16 cellular contexts compared by ENCODE assay signal in genomic region chr16:49637933-49638695, GRCh38.
DNase-seq lines count a peak whose midpoint lies in the region; ATAC-seq, FAIRE-seq and TF ChIP-seq lines count a peak whose summit lies in the region.
"Had no signal": no experiment of that assay in that cellular context is flagged by ENCODE, and none has a peak within 500 bp of the region (broad histone marks: within the 10 kb centered on the region; RNA-seq: fewer than 3 reads in every experiment).

No MANE protein-coding gene starts in this region.

- WGBS in heart left ventricle, 4 donors = 90 to 94% (median 92%) methylated on average over 39 to 43 of the region's 43 CpGs

- no peaks in the 10 kb centered on the region for H3K79me2 ChIP-seq in astrocyte (ENCODE audit: insufficient read depth, low read length)

- H3K27me3 ChIP-seq in left ventricle myocardium inferior (ENCODE audit: low read depth) (no peaks in the 10 kb centered on the region), heart left ventricle (no peaks in the 10 kb centered on the region), astrocyte (ENCODE audit: insufficient read depth, low read length) (no peaks in the 10 kb centered on the region)
- H3K27me3 ChIP-seq: SJSA1 had no signal

- H3K4me3 ChIP-seq in left ventricle myocardium inferior (no peak overlapping the region), heart left ventricle (no peak overlapping the region), astrocyte (ENCODE audit: insufficient read depth, low read depth, low read length) (no peak overlapping the region)
- H3K4me3 ChIP-seq: GM23338, SJSA1 had no signal

- ATAC-seq in heart left ventricle (no peak), HG03457 (IDR thresholded peaks at IDR 0.05; ENCODE audit: unreplicated experiment) (no peak)
- ATAC-seq: GM23338 had no signal

- peak overlapping the region; percentile 81 for H3K27ac ChIP-seq in left ventricle myocardium inferior (replicated peaks)
- peak overlapping the region in 3 of 12 donors; percentile 66 to 69 (median 67) for H3K27ac ChIP-seq in heart left ventricle
- H3K27ac ChIP-seq in astrocyte (ENCODE audit: low read depth, low read length) = no peak overlapping the region
- H3K27ac ChIP-seq: C4-2B had no signal

- H3K9me3 Mint-ChIP-seq in astrocyte (ENCODE audit: unreplicated experiment) = peaks cover 2% of the 10 kb centered on the region
- no peaks in the 10 kb centered on the region for H3K9me3 Mint-ChIP-seq in nephron progenitor cell

- intact Hi-C loops in left ventricle myocardium inferior (cut with micrococcal nuclease) (no loop called here), heart left ventricle (cut with DNase I) (no loop called here)

- peaks cover 25% of the 10 kb centered on the region for H3K4me1 Mint-ChIP-seq in astrocyte (ENCODE audit: low read depth, unreplicated experiment)
- H3K4me1 Mint-ChIP-seq in nephron progenitor cell = peaks cover 73% of the 10 kb centered on the region

- H4K20me1 ChIP-seq in astrocyte (ENCODE audit: insufficient read depth, low read length) = no peaks in the 10 kb centered on the region

- H3K36me3 Mint-ChIP-seq in astrocyte (ENCODE audit: low read depth, unreplicated experiment) = peaks cover 30% of the 10 kb centered on the region
- H3K36me3 Mint-ChIP-seq in nephron progenitor cell (ENCODE audit: low read depth) = peaks cover 34% of the 10 kb centered on the region

- H3K4me2 ChIP-seq in astrocyte (ENCODE audit: low read length) = no peak overlapping the region
- H3K4me2 ChIP-seq: GM23338 had no signal

- TF ChIP-seq POLR2A in heart left ventricle (IDR thresholded peaks at IDR 0.05) = no peak

- no peaks in the 10 kb centered on the region for H3K9me3 ChIP-seq in left ventricle myocardium inferior (replicated peaks)
- no peaks in the 10 kb centered on the region for H3K9me3 ChIP-seq in heart left ventricle
- no peaks in the 10 kb centered on the region for H3K9me3 ChIP-seq in astrocyte (ENCODE audit: insufficient read depth, low read depth, low read length)
- H3K9me3 ChIP-seq: SJSA1 had no signal

- DNase-seq in left ventricle myocardium inferior (no peak), heart left ventricle (no peak), astrocyte (ENCODE audit: low read depth) (no peak), nephron progenitor cell (no peak), H4 (ENCODE audit: low spot score) (no peak), GOT3 (lab: John Stamatoyannopoulos, UW) (no peak)
- DNase-seq: NCI-H1092 treated with DMSO at 0.1 percent for 48 hours, NCI-H1694 treated with DMSO at 0.1 percent for 48 hours, NCI-H226, NCI-H526 had no signal

- no peak for TF ChIP-seq CTCF in left ventricle myocardium inferior (IDR thresholded peaks at IDR 0.05; ENCODE audit: borderline replicate concordance)
- TF ChIP-seq CTCF in heart left ventricle (IDR thresholded peaks at IDR 0.05) = no peak
- TF ChIP-seq CTCF in astrocyte (IDR thresholded peaks at IDR 0.05; ENCODE audit: insufficient read depth, low read depth, low read length) = no peak
- TF ChIP-seq CTCF in nephron progenitor cell (IDR thresholded peaks at IDR 0.05) = no peak

- H3K36me3 ChIP-seq in left ventricle myocardium inferior (peaks cover 39% of the 10 kb centered on the region), heart left ventricle (peaks cover 0 to 39% (median 26%) of the 10 kb centered on the region in 9 donors), astrocyte (ENCODE audit: insufficient read depth, low read length) (no peaks in the 10 kb centered on the region)
- H3K36me3 ChIP-seq: SJSA1 had no signal

- H3K27me3 Mint-ChIP-seq in astrocyte (ENCODE audit: low read depth, unreplicated experiment) (no peaks in the 10 kb centered on the region), nephron progenitor cell (ENCODE audit: low read depth, poor library complexity) (peaks cover 5% of the 10 kb centered on the region)

- H2AFZ ChIP-seq in astrocyte (ENCODE audit: low read depth, low read length) = no peak overlapping the region
- H2AFZ ChIP-seq: GM23338 had no signal

- FAIRE-seq in astrocyte (lab: Jason Lieb, UNC) = no peak
- FAIRE-seq: D721Med, HTR-8/SVneo had no signal

- H3K9ac ChIP-seq in astrocyte (ENCODE audit: low read length) = no peak overlapping the region

- H3K4me1 ChIP-seq in left ventricle myocardium inferior (peaks cover 42% of the 10 kb centered on the region), heart left ventricle (peaks cover 2 to 40% (median 28%) of the 10 kb centered on the region in 12 donors), astrocyte (ENCODE audit: insufficient read depth, low read length) (peaks cover 32% of the 10 kb centered on the region)

- H3K4me3 Mint-ChIP-seq in astrocyte (ENCODE audit: unreplicated experiment) (no peak overlapping the region), nephron progenitor cell (no peak overlapping the region)
- H3K4me3 Mint-ChIP-seq: GM23338 had no signal

- H3K27ac Mint-ChIP-seq in astrocyte (ENCODE audit: unreplicated experiment) = peak overlapping the region; percentile 7
- H3K27ac Mint-ChIP-seq in nephron progenitor cell = peak overlapping the region; percentile 66
- H3K27ac Mint-ChIP-seq: GM23338 had no signal
